In genomic region chr5:126947146-126948010, GRCh38 we compare ENCODE assay signal across 10 cellular contexts.
DNase-seq lines count a peak whose midpoint lies in the region; ATAC-seq and TF ChIP-seq lines count a peak whose summit lies in the region.
"Had no signal": no experiment of that assay in that cellular context is flagged by ENCODE, and none has a peak within 500 bp of the region (broad histone marks: within the 10 kb centered on the region; RNA-seq: fewer than 3 reads in every experiment).

No MANE protein-coding gene starts in this region.

- 67 to 69% methylated on average over 3 to 5 of the region's 5 CpGs for WGBS in endodermal cell (ENCODE audit: insufficient coverage in 1 of 2, insufficient read length in 1 of 2), 2 experiments

- no peak overlapping the region for H3K4me3 Mint-ChIP-seq in endodermal cell

- peaks cover 27% of the 10 kb centered on the region for H3K27me3 Mint-ChIP-seq in endodermal cell (ENCODE audit: insufficient read depth)

- H3K36me3 ChIP-seq in endodermal cell (ENCODE audit: control insufficient read depth, insufficient read depth, low read length) (no peaks in the 10 kb centered on the region), upper lobe of right lung (no peaks in the 10 kb centered on the region)

- H3K27me3 ChIP-seq in endodermal cell (ENCODE audit: control insufficient read depth, insufficient read depth, low read length, poor library complexity, severe bottlenecking) (peaks cover 24% of the 10 kb centered on the region), upper lobe of right lung (no peaks in the 10 kb centered on the region)

- H3K36me3 Mint-ChIP-seq in endodermal cell (ENCODE audit: low read depth): no peaks in the 10 kb centered on the region

- no peak for DNase-seq in activated CD4-positive, CD25-positive, alpha-beta regulatory T cell (lab: John Stamatoyannopoulos, UW)
- DNase-seq in endodermal cell (no peak), NCI-H526 treated with DMSO at 0.1 percent for 48 hours (lab: John Stamatoyannopoulos, UW) (no peak), upper lobe of right lung (no peak)
- DNase-seq in activated T-cell treated with anti-CD3 and anti-CD28 coated beads, Interleukin-2, amount 50 U/mL, for 48 hours: no peak
- DNase-seq: activated naive CD4-positive, alpha-beta T cell; NCI-H1048 had no signal

- H3K9me3 ChIP-seq in endodermal cell (ENCODE audit: control insufficient read depth, low read length) (no peaks in the 10 kb centered on the region), upper lobe of right lung (no peaks in the 10 kb centered on the region)

- peaks cover 8% of the 10 kb centered on the region for H3K4me1 ChIP-seq in endodermal cell (ENCODE audit: control insufficient read depth, insufficient read depth, low read length)
- no peaks in the 10 kb centered on the region for H3K4me1 ChIP-seq in upper lobe of right lung

- ATAC-seq in activated CD4-positive, CD25-positive, alpha-beta regulatory T cell treated with anti-CD3 and anti-CD28 coated beads, Interleukin-2, amount 50 U/mL, for 24 hours: peak; percentile 41 to 51
- ATAC-seq in GM21423 (IDR thresholded peaks at IDR 0.05; ENCODE audit: unreplicated experiment) (peak; percentile 95), HG03108 (IDR thresholded peaks at IDR 0.05; ENCODE audit: unreplicated experiment) (peak; percentile 90), upper lobe of right lung (no peak)

- H3K27ac ChIP-seq in endodermal cell (ENCODE audit: low read depth, low read length) (no peak overlapping the region), upper lobe of right lung (no peak overlapping the region)

- TF ChIP-seq CTCF in endodermal cell (conservative IDR thresholded peaks at IDR 0.05) (peak; percentile 20), upper lobe of right lung (IDR thresholded peaks at IDR 0.05) (no peak)

- H3K4me3 ChIP-seq in endodermal cell (ENCODE audit: low read length) (peak overlapping the region; percentile 52), upper lobe of right lung (no peak overlapping the region)

- no peaks in the 10 kb centered on the region for H3K9me3 Mint-ChIP-seq in endodermal cell

- H3K27ac Mint-ChIP-seq in endodermal cell: no peak overlapping the region

- H3K4me1 Mint-ChIP-seq in endodermal cell: peaks cover 26% of the 10 kb centered on the region

- no peak overlapping the region for H3K9ac ChIP-seq in endodermal cell (ENCODE audit: extremely low read depth, low read length, poor library complexity, severe bottlenecking)

- intact Hi-C loops in upper lobe of right lung (cut with DNase I): no loop called here
